Comparison of ENCODE assay signal across 14 cellular contexts in the genomic region with DNA sequence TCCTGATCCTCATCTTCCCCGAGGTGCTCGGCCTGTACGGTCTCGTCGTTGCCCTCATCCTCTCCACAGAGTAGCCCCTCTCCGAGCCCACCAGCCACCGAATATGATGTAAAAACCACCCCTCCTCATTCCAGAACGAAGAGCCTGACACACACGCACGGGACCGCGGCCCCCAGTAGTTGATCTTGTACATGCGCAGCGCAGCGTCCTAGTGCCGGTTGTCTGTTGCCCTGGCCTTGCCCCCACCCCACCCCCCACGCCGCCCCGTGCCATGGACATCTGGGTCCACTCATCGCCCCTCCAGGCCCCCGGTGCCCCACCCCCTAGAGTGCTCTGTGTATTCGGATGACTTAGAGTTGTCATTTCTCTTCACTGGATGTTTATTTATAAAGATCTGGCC. TPM values are rescaled to one million over a fixed set of nuclear protein-coding genes. Genes with fewer than 3 reads are reported as not detected.
A peak's percentile ranks its signal among the peaks of the same experiment; 100 is the strongest.
DNase-seq lines count a peak whose midpoint lies in the region; ATAC-seq, FAIRE-seq and TF ChIP-seq lines count a peak whose summit lies in the region.
"Had no signal": no experiment of that assay in that cellular context is flagged by ENCODE, and none has a peak within 500 bp of the region (broad histone marks: within the 10 kb centered on the region; RNA-seq: fewer than 3 reads in every experiment).

No MANE protein-coding gene starts in this region.

- H3K4me3 Mint-ChIP-seq in natural killer cell: peak overlapping the region; percentile 59

- CTCF ChIA-PET in HepG2 (lab: Yijun Ruan, JAX; ENCODE audit: low intra/inter-chr PET ratio, low total read pairs): interaction anchor here (1.9 kb wide), 1 partner anchor 66 kb away, joined by 29 read pairs; no protein-coding TSS in a partner anchor

- H3K36me3 ChIP-seq in right lobe of liver (no peaks in the 10 kb centered on the region), HepG2 (replicated peaks in 1 of 2; ENCODE audit: control insufficient read depth in 1 of 2, insufficient read depth in 2 of 2, low read length in 2 of 2) (no peaks in the 10 kb centered on the region), duodenal mucosa (ENCODE audit: control insufficient read depth in 1 of 2, insufficient read depth in 2 of 2, low read length in 2 of 2) (no peaks in the 10 kb centered on the region)

- no peak overlapping the region for H2AFZ ChIP-seq in HepG2 (ENCODE audit: low read length)

- ATAC-seq in right lobe of liver (no peak), HepG2 (no peak), natural killer cell (no peak), GM18868 (IDR thresholded peaks at IDR 0.05; ENCODE audit: unreplicated experiment) (no peak)

- no peaks in the 10 kb centered on the region for H3K36me3 Mint-ChIP-seq in natural killer cell

- no peak for TF ChIP-seq EP300 in HepG2 (IDR thresholded peaks at IDR 0.05; ENCODE audit: low read depth in 2 of 2, low read length in 2 of 2)
- TF ChIP-seq EP300 in HepG2 (CRISPR knock-in tag; IDR thresholded peaks at IDR 0.05; ENCODE audit: borderline replicate concordance): no peak

- no peak for TF ChIP-seq POLR2A in right lobe of liver (IDR thresholded peaks at IDR 0.05)
- TF ChIP-seq POLR2A in HepG2 (IDR thresholded peaks at IDR 0.05; ENCODE audit: insufficient read depth in 1 of 2, low read depth in 2 of 2, low read length in 2 of 2): no peak

- peaks cover 19 to 20% of the 10 kb centered on the region in 2 donors for H3K4me1 Mint-ChIP-seq in natural killer cell

- H3K9me3 ChIP-seq in right lobe of liver (no peaks in the 10 kb centered on the region), HepG2 (ENCODE audit: low read length) (no peaks in the 10 kb centered on the region), duodenal mucosa (ENCODE audit: control insufficient read depth in 1 of 2, low read length in 2 of 2) (no peaks in the 10 kb centered on the region)

- peak overlapping the region; percentile 90 for H3K27ac Mint-ChIP-seq in natural killer cell

- WGBS in right lobe of liver (ENCODE audit: insufficient coverage, low coverage, low lambda C conversion rate, missing lambda C conversion rate): 61% methylated on average over 14 of the region's 22 CpGs
- 78% methylated on average over 21 of the region's 22 CpGs for WGBS in HepG2 (ENCODE audit: low lambda C conversion rate)

- H4K20me1 ChIP-seq in HepG2 (ENCODE audit: insufficient read depth, low read length): no peaks in the 10 kb centered on the region

- H3K27me3 ChIP-seq in right lobe of liver (no peaks in the 10 kb centered on the region), HepG2 (ENCODE audit: control insufficient read depth in 1 of 2, insufficient read depth in 2 of 2, low read length in 2 of 2) (no peaks in the 10 kb centered on the region), duodenal mucosa (ENCODE audit: control insufficient read depth in 1 of 2, insufficient read depth in 2 of 2, low read length in 2 of 2) (no peaks in the 10 kb centered on the region)

- H3K9ac ChIP-seq in HepG2 (ENCODE audit: insufficient read depth, low read depth, low read length) (no peak overlapping the region), duodenal mucosa (ENCODE audit: low read depth in 1 of 2, low read length in 2 of 2) (peak overlapping the region; percentile 80)

- no peak overlapping the region for H3K4me2 ChIP-seq in HepG2 (ENCODE audit: low read depth, low read length)

- peaks cover 0 to 10% (median under 1%) of the 10 kb centered on the region in 4 donors for H3K4me1 ChIP-seq in right lobe of liver
- peaks cover 20% of the 10 kb centered on the region for H3K4me1 ChIP-seq in HepG2 (ENCODE audit: insufficient read depth, low read length)
- peaks cover 4 to 13% of the 10 kb centered on the region in 2 donors for H3K4me1 ChIP-seq in duodenal mucosa (ENCODE audit: control insufficient read depth in 1 of 2, insufficient read depth in 2 of 2, low read length in 2 of 2)

- BruUV-seq in HepG2 (replicated peaks; lab: Mats Ljungman, UMichigan): no TSS peak

- no peaks in the 10 kb centered on the region for H3K79me2 ChIP-seq in HepG2 (ENCODE audit: insufficient read depth, low read length)

- DNase-seq in right lobe of liver (peak in 1 of 3 donors; percentile 46), HepG2 (ENCODE audit: low spot score) (no peak), natural killer cell (no peak), Kasumi-1 (lab: John Stamatoyannopoulos, UW) (no peak), 8988T (no peak), COLO829 (ENCODE audit: low spot score) (no peak)
- DNase-seq: activated CD4-positive, alpha-beta T cell treated with anti-CD3 and anti-CD28 coated beads, Interleukin-2, amount 50 U/mL, for 4 hours; kidney glomerular epithelial cell; NCI-H187 treated with DMSO at 0.1 percent for 48 hours had no signal

- H3K27ac ChIP-seq in right lobe of liver (peak overlapping the region in 1 of 3 donors; percentile 57), HepG2 (ENCODE audit: extremely low read length, insufficient read depth, low read length) (no peak overlapping the region), duodenal mucosa (ENCODE audit: low read depth, low read length) (peak overlapping the region; percentile 89)
- H3K27ac ChIP-seq: HL-60 had no signal

- in situ Hi-C loops in HepG2 (cut with HindIII; ENCODE audit: extremely low pct_ligation_motif_present, low pct_unique_long_range_greater_than_20kb): loop anchor here (5.0 kb wide), 1 partner anchor 65 kb away; no protein-coding TSS in a partner anchor

- intact Hi-C loops in right lobe of liver (cut with DNase I) (no loop called here), HepG2 (cut with micrococcal nuclease; ENCODE audit: unreplicated experiment) (loop anchor here (5.0 kb wide), 1 partner anchor 165 kb away; a partner anchor contains a TSS), natural killer cell (cut with micrococcal nuclease) (loop anchor here (5.0 kb wide), 1 partner anchor 55 kb away; the partner anchor contains the start of gene BICRAL)

- FAIRE-seq in HepG2 (lab: Jason Lieb, UNC): no peak
- FAIRE-seq: GM18507, RCC 7860 had no signal

- H3K4me3 ChIP-seq in right lobe of liver (peak overlapping the region; percentile 36 to 62 (median 46)), HepG2 (replicated peaks in 1 of 3; ENCODE audit: insufficient read depth in 1 of 3, low read depth in 2 of 3, low read length in 3 of 3) (no peak overlapping the region), duodenal mucosa (ENCODE audit: low read depth in 1 of 2, low read length in 2 of 2) (peak overlapping the region; percentile 87 to 89)

- TF ChIP-seq RAD21 in HepG2 (CRISPR knock-in tag; IDR thresholded peaks at IDR 0.05): no peak

- no peak for TF ChIP-seq CTCF in right lobe of liver (IDR thresholded peaks at IDR 0.05)
- no peak for TF ChIP-seq CTCF in HepG2 (CRISPR knock-in tag; IDR thresholded peaks at IDR 0.05)
- TF ChIP-seq CTCF in natural killer cell (IDR thresholded peaks at IDR 0.05): no peak

- no peaks in the 10 kb centered on the region for H3K27me3 Mint-ChIP-seq in natural killer cell (ENCODE audit: low read depth in 2 of 2)

- H3K9me3 Mint-ChIP-seq in natural killer cell: no peaks in the 10 kb centered on the region

- POLR2A ChIA-PET in HepG2 (lab: Yijun Ruan, JAX): interaction anchor here (2.0 to 2.4 kb wide), 2 partner anchors 18 to 55 kb away, joined by 5 to 14 read pairs; partner anchors contain the start of gene TBCC

RNA-seq across cellular contexts. Expression of gene PRPH2, which starts 5.2 kb away (rescaled TPM):
- under 1 TPM in 1 of 6 experiments, not detected in 5; 0.16 TPM for total RNA-seq in right lobe of liver
- 0.04 and 0.06 TPM in 2 replicates for total RNA-seq in HepG2 (2016; rRNA removed; fragmentation: Illumina TruSeq; extraction: Trizol)
- 0.10 TPM in 1 of 2 replicates, not detected in the other for total RNA-seq in HepG2 (2016; cell fraction: cytosol; rRNA removed; fragmentation: Illumina TruSeq; extraction: Trizol; ENCODE audit: low read depth)
- total RNA-seq in HepG2 (2016; cell fraction: insoluble cytoplasmic fraction; rRNA removed; fragmentation: Illumina TruSeq; extraction: Trizol): 0.04 TPM in 1 of 2 replicates, not detected in the other
- 0.10 TPM in 1 of 2 replicates, not detected in the other for total RNA-seq in HepG2 (2016; cell fraction: membrane; rRNA removed; fragmentation: Illumina TruSeq; extraction: Trizol)
- not detected in 2 replicates for total RNA-seq in HepG2 (2016; cell fraction: nucleus; rRNA removed; fragmentation: Illumina TruSeq; extraction: Trizol)
- 0.03 and 0.05 TPM in 2 replicates for polyA plus RNA-seq in HepG2 (2011; rRNA removed)
- 0.05 TPM in 2 replicates for polyA plus RNA-seq in HepG2 (2011; cell fraction: cytosol; rRNA removed)
- 0.08 TPM in 1 of 2 replicates, not detected in the other for polyA plus RNA-seq in HepG2 (2011; cell fraction: nucleus; rRNA removed)
- polyA plus RNA-seq in HepG2 (2012): not detected in 2 replicates
- polyA plus RNA-seq in HepG2 (2016; cell fraction: cytosol; fragmentation: Illumina TruSeq; extraction: Trizol; ENCODE audit: low read depth): not detected in 2 replicates
- not detected in 2 replicates for polyA plus RNA-seq in HepG2 (2016; cell fraction: insoluble cytoplasmic fraction; fragmentation: Illumina TruSeq; extraction: Trizol; ENCODE audit: low read depth)
- polyA plus RNA-seq in HepG2 (2016; cell fraction: membrane; fragmentation: Illumina TruSeq; extraction: Trizol; ENCODE audit: low read depth): not detected in 2 replicates
- not detected in 2 replicates for polyA plus RNA-seq in HepG2 (2016; cell fraction: nucleus; fragmentation: Illumina TruSeq; extraction: Trizol; ENCODE audit: insufficient read depth, low read depth)
- polyA minus RNA-seq in HepG2 (2011; rRNA and poly(A)+ RNA removed; ENCODE audit: low replicate concordance): not detected in 2 replicates
- polyA minus RNA-seq in HepG2 (2011; cell fraction: cytosol; rRNA and poly(A)+ RNA removed): not detected in 2 replicates
- 0.12 TPM in 1 of 2 replicates, not detected in the other for polyA minus RNA-seq in HepG2 (2011; cell fraction: nucleus; rRNA and poly(A)+ RNA removed)
- under 1 TPM; 0.12 to 0.16 (median 0.13) TPM for total RNA-seq in natural killer cell

RNA-seq across cellular contexts. Expression of gene TBCC, which starts 18.3 kb away (rescaled TPM):
- total RNA-seq in right lobe of liver (10 to 100 TPM in 2 of 6 experiments, 1 to 10 TPM in 4; 5.4 to 12.2 (median 6.3) TPM), HepG2 (2016; rRNA removed; fragmentation: Illumina TruSeq; extraction: Trizol) (36.1 and 43.2 TPM in 2 replicates), natural killer cell (10 to 100 TPM; 64.1 to 77.6 (median 65.6) TPM)
- 13.4 and 14.0 TPM in 2 replicates for total RNA-seq in HepG2 (2016; cell fraction: cytosol; rRNA removed; fragmentation: Illumina TruSeq; extraction: Trizol; ENCODE audit: low read depth)
- 37.2 and 41.5 TPM in 2 replicates for total RNA-seq in HepG2 (2016; cell fraction: insoluble cytoplasmic fraction; rRNA removed; fragmentation: Illumina TruSeq; extraction: Trizol)
- 20.4 and 22.9 TPM in 2 replicates for total RNA-seq in HepG2 (2016; cell fraction: membrane; rRNA removed; fragmentation: Illumina TruSeq; extraction: Trizol)
- total RNA-seq in HepG2 (2016; cell fraction: nucleus; rRNA removed; fragmentation: Illumina TruSeq; extraction: Trizol): 17.5 and 20.0 TPM in 2 replicates
- polyA plus RNA-seq in HepG2 (2011; rRNA removed): 14.8 and 18.0 TPM in 2 replicates
- 14.9 and 15.6 TPM in 2 replicates for polyA plus RNA-seq in HepG2 (2011; cell fraction: cytosol; rRNA removed)
- 12.6 and 13.8 TPM in 2 replicates for polyA plus RNA-seq in HepG2 (2011; cell fraction: nucleus; rRNA removed)
- 12.0 and 15.3 TPM in 2 replicates for polyA plus RNA-seq in HepG2 (2012)
- polyA plus RNA-seq in HepG2 (2016; cell fraction: cytosol; fragmentation: Illumina TruSeq; extraction: Trizol; ENCODE audit: low read depth): 5.2 and 5.5 TPM in 2 replicates
- 26.8 and 28.7 TPM in 2 replicates for polyA plus RNA-seq in HepG2 (2016; cell fraction: insoluble cytoplasmic fraction; fragmentation: Illumina TruSeq; extraction: Trizol; ENCODE audit: low read depth)
- 7.8 and 9.2 TPM in 2 replicates for polyA plus RNA-seq in HepG2 (2016; cell fraction: membrane; fragmentation: Illumina TruSeq; extraction: Trizol; ENCODE audit: low read depth)
- 20.6 and 21.7 TPM in 2 replicates for polyA plus RNA-seq in HepG2 (2016; cell fraction: nucleus; fragmentation: Illumina TruSeq; extraction: Trizol; ENCODE audit: insufficient read depth, low read depth)
- 10.7 and 14.8 TPM in 2 replicates for polyA minus RNA-seq in HepG2 (2011; rRNA and poly(A)+ RNA removed; ENCODE audit: low replicate concordance)
- 8.2 and 9.3 TPM in 2 replicates for polyA minus RNA-seq in HepG2 (2011; cell fraction: cytosol; rRNA and poly(A)+ RNA removed)
- polyA minus RNA-seq in HepG2 (2011; cell fraction: nucleus; rRNA and poly(A)+ RNA removed): 7.6 and 7.7 TPM in 2 replicates

RNA-seq across cellular contexts. Expression of gene BICRAL, which starts 54.2 kb away (rescaled TPM):
- 1 to 10 TPM; 4.3 to 6.0 (median 5.5) TPM for total RNA-seq in right lobe of liver
- 5.0 and 6.8 TPM in 2 replicates for total RNA-seq in HepG2 (2016; rRNA removed; fragmentation: Illumina TruSeq; extraction: Trizol)
- total RNA-seq in HepG2 (2016; cell fraction: cytosol; rRNA removed; fragmentation: Illumina TruSeq; extraction: Trizol; ENCODE audit: low read depth): 1.6 and 1.9 TPM in 2 replicates
- 4.5 and 6.4 TPM in 2 replicates for total RNA-seq in HepG2 (2016; cell fraction: insoluble cytoplasmic fraction; rRNA removed; fragmentation: Illumina TruSeq; extraction: Trizol)
- 4.8 and 5.3 TPM in 2 replicates for total RNA-seq in HepG2 (2016; cell fraction: membrane; rRNA removed; fragmentation: Illumina TruSeq; extraction: Trizol)
- total RNA-seq in HepG2 (2016; cell fraction: nucleus; rRNA removed; fragmentation: Illumina TruSeq; extraction: Trizol): 4.9 and 6.1 TPM in 2 replicates
- 11.1 and 13.5 TPM in 2 replicates for polyA plus RNA-seq in HepG2 (2011; rRNA removed)
- polyA plus RNA-seq in HepG2 (2011; cell fraction: cytosol; rRNA removed): 9.5 and 11.4 TPM in 2 replicates
- 9.0 and 9.1 TPM in 2 replicates for polyA plus RNA-seq in HepG2 (2011; cell fraction: nucleus; rRNA removed)
- 7.3 and 7.8 TPM in 2 replicates for polyA plus RNA-seq in HepG2 (2012)
- polyA plus RNA-seq in HepG2 (2016; cell fraction: cytosol; fragmentation: Illumina TruSeq; extraction: Trizol; ENCODE audit: low read depth): 0.24 and 0.26 TPM in 2 replicates
- polyA plus RNA-seq in HepG2 (2016; cell fraction: insoluble cytoplasmic fraction; fragmentation: Illumina TruSeq; extraction: Trizol; ENCODE audit: low read depth): 5.3 and 6.6 TPM in 2 replicates
- polyA plus RNA-seq in HepG2 (2016; cell fraction: membrane; fragmentation: Illumina TruSeq; extraction: Trizol; ENCODE audit: low read depth): 1.5 and 1.7 TPM in 2 replicates
- polyA plus RNA-seq in HepG2 (2016; cell fraction: nucleus; fragmentation: Illumina TruSeq; extraction: Trizol; ENCODE audit: insufficient read depth, low read depth): 8.7 and 9.2 TPM in 2 replicates
- 16.6 and 32.3 TPM in 2 replicates for polyA minus RNA-seq in HepG2 (2011; rRNA and poly(A)+ RNA removed; ENCODE audit: low replicate concordance)
- polyA minus RNA-seq in HepG2 (2011; cell fraction: cytosol; rRNA and poly(A)+ RNA removed): 14.7 and 15.5 TPM in 2 replicates
- polyA minus RNA-seq in HepG2 (2011; cell fraction: nucleus; rRNA and poly(A)+ RNA removed): 14.7 and 18.9 TPM in 2 replicates
- total RNA-seq in natural killer cell: 10 to 100 TPM; 31.1 to 43.4 (median 37.1) TPM

Comparison
In these comparisons a context has a peak if more than half of its experiments do, and no peak if none do; other contexts are left out.
1. H3K4me3 ChIP-seq: peak in right lobe of liver (3 of 3) and duodenal mucosa (2 of 2); none in HepG2 (0 of 3).
2. intact Hi-C loops: an anchor here in HepG2 (5.0 kb wide) and natural killer cell (5.0 kb wide); none called in right lobe of liver.